Comparison of ENCODE assay signal across 19 cellular contexts in genomic region chr12:110071967-110072366, GRCh38. TPM values are rescaled to one million over a fixed set of nuclear protein-coding genes. Genes with fewer than 3 reads are reported as not detected.
DNase-seq lines count a peak whose midpoint lies in the region; TF ChIP-seq lines count a peak whose summit lies in the region.
"Had no signal": no experiment of that assay in that cellular context is flagged by ENCODE, and none has a peak within 500 bp of the region (broad histone marks: within the 10 kb centered on the region; RNA-seq: fewer than 3 reads in every experiment).

No MANE protein-coding gene starts in this region.

- no peak for TF ChIP-seq POLR2A in Peyer's patch (IDR thresholded peaks at IDR 0.05)

- peak overlapping the region; percentile 83 for H3K4me3 Mint-ChIP-seq in activated naive CD4-positive, alpha-beta T cell treated with anti-CD3 and anti-CD28 coated beads, Interleukin-2, amount 10 ng/mL, durations not matched to agents 7 days and 5 days
- peak overlapping the region; percentile 83 for H3K4me3 Mint-ChIP-seq in activated CD4-positive, alpha-beta memory T cell treated with anti-CD3 and anti-CD28 coated beads for 36 hours
- peak overlapping the region; percentile 4 for H3K4me3 Mint-ChIP-seq in dendritic cell treated with granulocyte-macrophage colony-stimulating factor and Interleukin-4, amounts not matched to agents 40 ng/mL and 50 ng/mL, for 4 days
- H3K4me3 Mint-ChIP-seq: H9 had no signal

- H3K27me3 Mint-ChIP-seq in activated naive CD4-positive, alpha-beta T cell treated with anti-CD3 and anti-CD28 coated beads, Interleukin-2, amount 10 ng/mL, durations not matched to agents 7 days and 5 days = no peaks in the 10 kb centered on the region
- H3K27me3 Mint-ChIP-seq in activated CD4-positive, alpha-beta memory T cell treated with anti-CD3 and anti-CD28 coated beads for 36 hours = no peaks in the 10 kb centered on the region
- no peaks in the 10 kb centered on the region for H3K27me3 Mint-ChIP-seq in dendritic cell treated with granulocyte-macrophage colony-stimulating factor and Interleukin-4, amounts not matched to agents 40 ng/mL and 50 ng/mL, for 4 days
- H3K27me3 Mint-ChIP-seq: naive B cell had no signal

- TF ChIP-seq CTCF in Peyer's patch (IDR thresholded peaks at IDR 0.05) (no peak), A673 (conservative IDR thresholded peaks at IDR 0.05; ENCODE audit: low read depth, low read length) (no peak)

- no TSS peak for BruUV-seq in A673 (replicated peaks; lab: Mats Ljungman, UMichigan)

- intact Hi-C loops in activated CD4-positive, alpha-beta memory T cell treated with anti-CD3 and anti-CD28 coated beads for 36 hours (cut with micrococcal nuclease) = no loop called here
- intact Hi-C loops in dendritic cell treated with granulocyte-macrophage colony-stimulating factor and Interleukin-4, amounts not matched to agents 40 ng/mL and 50 ng/mL, for 4 days (cut with micrococcal nuclease) = no loop called here
- intact Hi-C loops in A673 (cut with micrococcal nuclease; ENCODE audit: unreplicated experiment) = no loop called here

- H3K9me3 ChIP-seq in Peyer's patch (no peaks in the 10 kb centered on the region), A673 (ENCODE audit: low read depth, low read length, poor library complexity, severe bottlenecking) (no peaks in the 10 kb centered on the region)
- H3K9me3 ChIP-seq: body of pancreas, Caco-2, sigmoid colon had no signal

- H3K27ac ChIP-seq in Peyer's patch = no peak overlapping the region
- no peak overlapping the region for H3K27ac ChIP-seq in A673 (ENCODE audit: low read depth, low read length, poor library complexity, severe bottlenecking)
- H3K27ac ChIP-seq: body of pancreas had no signal

- H3K4me1 Mint-ChIP-seq in activated naive CD4-positive, alpha-beta T cell treated with anti-CD3 and anti-CD28 coated beads, Interleukin-2, amount 10 ng/mL, durations not matched to agents 7 days and 5 days = peaks cover 63% of the 10 kb centered on the region
- H3K4me1 Mint-ChIP-seq in activated CD4-positive, alpha-beta memory T cell treated with anti-CD3 and anti-CD28 coated beads for 36 hours (ENCODE audit: low read depth) = peaks cover 36% of the 10 kb centered on the region
- peaks cover 40% of the 10 kb centered on the region for H3K4me1 Mint-ChIP-seq in dendritic cell treated with granulocyte-macrophage colony-stimulating factor and Interleukin-4, amounts not matched to agents 40 ng/mL and 50 ng/mL, for 4 days (ENCODE audit: low read depth)

- H3K4me3 ChIP-seq in Peyer's patch = no peak overlapping the region
- no peak overlapping the region for H3K4me3 ChIP-seq in A673 (ENCODE audit: low read depth, low read length, poor library complexity, severe bottlenecking)
- H3K4me3 ChIP-seq: body of pancreas had no signal

- CTCF ChIA-PET in activated naive CD4-positive, alpha-beta T cell treated with anti-CD3 and anti-CD28 coated beads, Interleukin-2, amount 10 ng/mL, durations not matched to agents 7 days and 5 days (lab: Charles Lee) = no interaction called here
- CTCF ChIA-PET in activated CD4-positive, alpha-beta memory T cell treated with anti-CD3 and anti-CD28 coated beads for 36 hours (lab: Charles Lee) = interaction anchor here (1.2 kb wide), 1 partner anchor 24 kb away, joined by 3 read pairs; the partner anchor contains the start of gene C12orf76
- CTCF ChIA-PET in A673 (lab: Charles Lee) = no interaction called here

- POLR2A ChIA-PET in activated CD4-positive, alpha-beta memory T cell treated with anti-CD3 and anti-CD28 coated beads for 36 hours (lab: Charles Lee) = interaction anchor here (0.6 kb wide), 1 partner anchor 1594 kb away, joined by 4 read pairs; no protein-coding TSS in a partner anchor
- POLR2A ChIA-PET in A673 (lab: Charles Lee; ENCODE audit: low non-redundant PET) = no interaction called here

- peaks cover 41% of the 10 kb centered on the region for H3K36me3 Mint-ChIP-seq in activated naive CD4-positive, alpha-beta T cell treated with anti-CD3 and anti-CD28 coated beads, Interleukin-2, amount 10 ng/mL, durations not matched to agents 7 days and 5 days
- peaks cover 10% of the 10 kb centered on the region for H3K36me3 Mint-ChIP-seq in activated CD4-positive, alpha-beta memory T cell treated with anti-CD3 and anti-CD28 coated beads for 36 hours
- no peaks in the 10 kb centered on the region for H3K36me3 Mint-ChIP-seq in dendritic cell treated with granulocyte-macrophage colony-stimulating factor and Interleukin-4, amounts not matched to agents 40 ng/mL and 50 ng/mL, for 4 days (ENCODE audit: low read depth)
- H3K36me3 Mint-ChIP-seq: naive B cell had no signal

- peak overlapping the region; percentile 72 for H3K27ac Mint-ChIP-seq in activated naive CD4-positive, alpha-beta T cell treated with anti-CD3 and anti-CD28 coated beads, Interleukin-2, amount 10 ng/mL, durations not matched to agents 7 days and 5 days
- H3K27ac Mint-ChIP-seq in activated CD4-positive, alpha-beta memory T cell treated with anti-CD3 and anti-CD28 coated beads for 36 hours = no peak overlapping the region
- no peak overlapping the region for H3K27ac Mint-ChIP-seq in dendritic cell treated with granulocyte-macrophage colony-stimulating factor and Interleukin-4, amounts not matched to agents 40 ng/mL and 50 ng/mL, for 4 days
- H3K27ac Mint-ChIP-seq: H9, naive B cell had no signal

- H3K4me1 ChIP-seq in Peyer's patch = no peaks in the 10 kb centered on the region
- H3K4me1 ChIP-seq in A673 (ENCODE audit: insufficient read depth, low read length, poor library complexity, severe bottlenecking) = no peaks in the 10 kb centered on the region
- H3K4me1 ChIP-seq: body of pancreas, Caco-2 had no signal

- H3K27me3 ChIP-seq in Peyer's patch = no peaks in the 10 kb centered on the region
- no peaks in the 10 kb centered on the region for H3K27me3 ChIP-seq in A673 (replicated peaks; ENCODE audit: insufficient read depth, low read depth, low read length, poor library complexity)
- H3K27me3 ChIP-seq: body of pancreas, sigmoid colon had no signal

- no peaks in the 10 kb centered on the region for H3K9me3 Mint-ChIP-seq in activated naive CD4-positive, alpha-beta T cell treated with anti-CD3 and anti-CD28 coated beads, Interleukin-2, amount 10 ng/mL, durations not matched to agents 7 days and 5 days
- no peaks in the 10 kb centered on the region for H3K9me3 Mint-ChIP-seq in activated CD4-positive, alpha-beta memory T cell treated with anti-CD3 and anti-CD28 coated beads for 36 hours
- H3K9me3 Mint-ChIP-seq in dendritic cell treated with granulocyte-macrophage colony-stimulating factor and Interleukin-4, amounts not matched to agents 40 ng/mL and 50 ng/mL, for 4 days = no peaks in the 10 kb centered on the region
- H3K9me3 Mint-ChIP-seq: H9 had no signal

- DNase-seq in activated naive CD4-positive, alpha-beta T cell treated with anti-CD3 and anti-CD28 coated beads, Interleukin-2, amount 10 ng/mL, durations not matched to agents 7 days and 5 days = no peak
- no peak for DNase-seq in activated naive CD4-positive, alpha-beta T cell treated with anti-CD3 and anti-CD28 coated beads, Interleukin-2, amount 50 U/mL, for 16 hours
- DNase-seq in activated CD4-positive, alpha-beta memory T cell treated with anti-CD3 and anti-CD28 coated beads for 36 hours = no peak
- no peak for DNase-seq in Peyer's patch
- no peak for DNase-seq in A673 (ENCODE audit: low spot score)
- no peak for DNase-seq in NCI-H2107 (lab: John Stamatoyannopoulos, UW)
- DNase-seq: activated CD8-positive, alpha-beta memory T cell treated with anti-CD3 and anti-CD28 coated beads for 24 hours; activated gamma-delta T cell; body of pancreas; Caco-2; H9; Kasumi-1; left colon; mesenchymal stem cell; naive B cell; NCI-H1930; SHP77; sigmoid colon had no signal

- H3K36me3 ChIP-seq in Peyer's patch = no peaks in the 10 kb centered on the region
- no peaks in the 10 kb centered on the region for H3K36me3 ChIP-seq in A673 (ENCODE audit: insufficient read depth, low read length, poor library complexity, severe bottlenecking)
- H3K36me3 ChIP-seq: sigmoid colon had no signal

RNA-seq across cellular contexts. Expression of gene C12orf76, which starts 23.6 kb away (rescaled TPM):
- total RNA-seq in activated CD4-positive, alpha-beta memory T cell treated with anti-CD3 and anti-CD28 coated beads for 36 hours = 10 to 100 TPM; 14.2 to 17.1 TPM
- total RNA-seq in Peyer's patch = 10 to 100 TPM; 14.9 to 23.1 (median 17.5) TPM
- 14.5 and 15.8 TPM in 2 replicates for total RNA-seq in A673 (2021)

RNA-seq across cellular contexts. Expression of gene IFT81, which starts 52.2 kb away (rescaled TPM):
- 1 to 10 TPM; 2.9 to 3.4 TPM for total RNA-seq in activated CD4-positive, alpha-beta memory T cell treated with anti-CD3 and anti-CD28 coated beads for 36 hours
- 10 to 100 TPM in 1 of 4 donors, 1 to 10 TPM in 3; 2.5 to 20.6 (median 7.5) TPM for total RNA-seq in Peyer's patch
- total RNA-seq in A673 (2021) = 32.9 and 37.3 TPM in 2 replicates

Comparison
In these comparisons a context has a peak if more than half of its experiments do, and no peak if none do; other contexts are left out.
1. H3K4me3 Mint-ChIP-seq: peak in every context shown above with its lines; median percentile 83 in activated naive CD4-positive, alpha-beta T cell treated with anti-CD3 and anti-CD28 coated beads, Interleukin-2, amount 10 ng/mL, durations not matched to agents 7 days and 5 days; 83 in activated CD4-positive, alpha-beta memory T cell treated with anti-CD3 and anti-CD28 coated beads for 36 hours; 4 in dendritic cell treated with granulocyte-macrophage colony-stimulating factor and Interleukin-4, amounts not matched to agents 40 ng/mL and 50 ng/mL, for 4 days.